1 cellular context compared by ENCODE assay signal in genomic region chr7:120079022-120079421, GRCh38.
TF ChIP-seq lines count a peak whose summit lies in the region.

No MANE protein-coding gene starts in this region.

TF ChIP-seq in K562, 482 proteins besides CTCF, POLR2A, EP300 and RAD21 (continued from another document and continues in another):
- TF ChIP-seq, protein P1, sequence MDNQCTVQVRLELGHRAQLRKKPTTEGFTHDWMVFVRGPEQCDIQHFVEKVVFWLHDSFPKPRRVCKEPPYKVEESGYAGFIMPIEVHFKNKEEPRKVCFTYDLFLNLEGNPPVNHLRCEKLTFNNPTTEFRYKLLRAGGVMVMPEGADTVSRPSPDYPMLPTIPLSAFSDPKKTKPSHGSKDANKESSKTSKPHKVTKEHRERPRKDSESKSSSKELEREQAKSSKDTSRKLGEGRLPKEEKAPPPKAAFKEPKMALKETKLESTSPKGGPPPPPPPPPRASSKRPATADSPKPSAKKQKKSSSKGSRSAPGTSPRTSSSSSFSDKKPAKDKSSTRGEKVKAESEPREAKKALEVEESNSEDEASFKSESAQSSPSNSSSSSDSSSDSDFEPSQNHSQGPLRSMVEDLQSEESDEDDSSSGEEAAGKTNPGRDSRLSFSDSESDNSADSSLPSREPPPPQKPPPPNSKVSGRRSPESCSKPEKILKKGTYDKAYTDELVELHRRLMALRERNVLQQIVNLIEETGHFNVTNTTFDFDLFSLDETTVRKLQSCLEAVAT (IDR thresholded peaks at IDR 0.05) = peak in 1 of 2 experiments; percentile 67; a peak in 1 of 4 replicates
- TF ChIP-seq ZNF24 (IDR thresholded peaks at IDR 0.05) (no peak), CCAR2 (IDR thresholded peaks at IDR 0.05; ENCODE audit: low read depth, low read length) (no peak), CUX1 (CRISPR knock-in tag; IDR thresholded peaks at IDR 0.05) (no peak), FOXP1 (CRISPR knock-in tag; IDR thresholded peaks at IDR 0.05) (no peak), ASH1L (IDR thresholded peaks at IDR 0.05; ENCODE audit: borderline replicate concordance, low read depth, partially characterized antibody) (no peak), NR1H2 (CRISPR knock-in tag; IDR thresholded peaks at IDR 0.05) (no peak), MCM3 (IDR thresholded peaks at IDR 0.05) (0 out of 2 replicates have a peak, but pooled peaks have one; percentile 68), ZNF449 (CRISPR knock-in tag; IDR thresholded peaks at IDR 0.05) (no peak), ZBTB11 (CRISPR knock-in tag; IDR thresholded peaks at IDR 0.05) (no peak), AFF1 (IDR thresholded peaks at IDR 0.05; ENCODE audit: low read depth in 1 of 2, partially characterized antibody in 2 of 2) (no peak), ARID3A (IDR thresholded peaks at IDR 0.05; ENCODE audit: borderline replicate concordance, low read depth, low read length) (no peak), TAF7 (tag; IDR thresholded peaks at IDR 0.05) (no peak), HES1 (IDR thresholded peaks at IDR 0.05; ENCODE audit: low read depth) (no peak), ETV6 (IDR thresholded peaks at IDR 0.05; ENCODE audit: borderline replicate concordance in 1 of 2, low read depth in 2 of 2, low read length in 1 of 2) (no peak), ETV6 (CRISPR knock-in tag; IDR thresholded peaks at IDR 0.05; ENCODE audit: borderline replicate concordance) (no peak), ZNF398 (CRISPR knock-in tag; IDR thresholded peaks at IDR 0.05) (no peak), E2F4 (CRISPR knock-in tag; IDR thresholded peaks at IDR 0.05; ENCODE audit: low read depth) (no peak), POLR3A (IDR thresholded peaks at IDR 0.05; ENCODE audit: borderline replicate concordance, extremely low read depth, insufficient read depth, insufficient read length) (no peak), ZNF134 (CRISPR knock-in tag; conservative IDR thresholded peaks at IDR 0.05) (no peak)
- TF ChIP-seq, protein P2, sequence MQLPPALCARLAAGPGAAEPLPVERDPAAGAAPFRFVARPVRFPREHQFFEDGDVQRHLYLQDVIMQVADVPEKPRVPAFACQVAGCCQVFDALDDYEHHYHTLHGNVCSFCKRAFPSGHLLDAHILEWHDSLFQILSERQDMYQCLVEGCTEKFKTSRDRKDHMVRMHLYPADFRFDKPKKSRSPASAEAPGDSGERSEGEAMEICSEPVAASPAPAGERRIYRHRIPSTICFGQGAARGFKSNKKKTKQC (CRISPR knock-in tag; IDR thresholded peaks at IDR 0.05) = no peak
- TF ChIP-seq, protein P3, sequence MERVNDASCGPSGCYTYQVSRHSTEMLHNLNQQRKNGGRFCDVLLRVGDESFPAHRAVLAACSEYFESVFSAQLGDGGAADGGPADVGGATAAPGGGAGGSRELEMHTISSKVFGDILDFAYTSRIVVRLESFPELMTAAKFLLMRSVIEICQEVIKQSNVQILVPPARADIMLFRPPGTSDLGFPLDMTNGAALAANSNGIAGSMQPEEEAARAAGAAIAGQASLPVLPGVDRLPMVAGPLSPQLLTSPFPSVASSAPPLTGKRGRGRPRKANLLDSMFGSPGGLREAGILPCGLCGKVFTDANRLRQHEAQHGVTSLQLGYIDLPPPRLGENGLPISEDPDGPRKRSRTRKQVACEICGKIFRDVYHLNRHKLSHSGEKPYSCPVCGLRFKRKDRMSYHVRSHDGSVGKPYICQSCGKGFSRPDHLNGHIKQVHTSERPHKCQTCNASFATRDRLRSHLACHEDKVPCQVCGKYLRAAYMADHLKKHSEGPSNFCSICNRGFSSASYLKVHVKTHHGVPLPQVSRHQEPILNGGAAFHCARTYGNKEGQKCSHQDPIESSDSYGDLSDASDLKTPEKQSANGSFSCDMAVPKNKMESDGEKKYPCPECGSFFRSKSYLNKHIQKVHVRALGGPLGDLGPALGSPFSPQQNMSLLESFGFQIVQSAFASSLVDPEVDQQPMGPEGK (CRISPR knock-in tag; IDR thresholded peaks at IDR 0.05; ENCODE audit: borderline replicate concordance) = no peak
